ENCODE assay signal across 8 cellular contexts in genomic region chr4:17809667-17810066, GRCh38. TPM values are rescaled to one million over a fixed set of nuclear protein-coding genes. Genes with fewer than 3 reads are reported as not detected.
DNase-seq lines count a peak whose midpoint lies in the region; ATAC-seq and TF ChIP-seq lines count a peak whose summit lies in the region.

No MANE protein-coding gene starts in this region.

- peaks cover 67% of the 10 kb centered on the region for H3K4me1 ChIP-seq in CD4-positive, alpha-beta memory T cell (ENCODE audit: insufficient read depth, low read length)
- H3K4me1 ChIP-seq in OCI-LY3 (ENCODE audit: low read length) (peaks cover 26% of the 10 kb centered on the region), endocrine pancreas (ENCODE audit: control insufficient read depth, insufficient read depth, low read length) (peaks cover 17% of the 10 kb centered on the region), neuronal stem cell (ENCODE audit: control insufficient read depth in 2 of 2, insufficient read depth in 1 of 2, low read depth in 1 of 2, low read length in 2 of 2) (peaks cover 0 to 16% of the 10 kb centered on the region in 2 donors)

- no peak overlapping the region for H3K14ac ChIP-seq in neuronal stem cell (ENCODE audit: low read length)

- H3K4me2 ChIP-seq in OCI-LY3 (ENCODE audit: low read length) (peak overlapping the region; percentile 93), neuronal stem cell (ENCODE audit: insufficient read depth, low read length, poor library complexity, severe bottlenecking) (peak overlapping the region; percentile 89)

- peaks cover 9 to 25% of the 10 kb centered on the region in 2 donors for H3K36me3 Mint-ChIP-seq in CD4-positive, alpha-beta memory T cell

- peaks cover 47 to 75% (median 60%) of the 10 kb centered on the region in 4 donors for H3K4me1 Mint-ChIP-seq in CD4-positive, alpha-beta memory T cell

- no peak overlapping the region for H2BK5ac ChIP-seq in neuronal stem cell (ENCODE audit: low read length)

- peaks cover 52% of the 10 kb centered on the region for H4K20me1 ChIP-seq in OCI-LY3 (ENCODE audit: insufficient read depth, low read length)

- peak in 4 of 5 donors; percentile 5 to 41 (median 16) for DNase-seq in CD4-positive, alpha-beta memory T cell
- DNase-seq in neuronal stem cell (ENCODE audit: low spot score) (no peak), sciatic nerve (ENCODE audit: low spot score) (no peak), HK-2 (ENCODE audit: unreplicated experiment) (no peak), C1 segment of cervical spinal cord (lab: John Stamatoyannopoulos, UW) (no peak)
- DNase-seq in NK-92 treated with Interleukin-12 subunit alpha and Interleukin-12 subunit beta, amount 100 ng/mL, for 24 hours (lab: John Stamatoyannopoulos, UW): no peak

- peak overlapping the region; percentile 96 for H3K9ac ChIP-seq in OCI-LY3 (ENCODE audit: low read length)
- peak overlapping the region; percentile 75 for H3K9ac ChIP-seq in endocrine pancreas (ENCODE audit: control insufficient read depth, insufficient read depth, low read length)
- no peak overlapping the region for H3K9ac ChIP-seq in neuronal stem cell (ENCODE audit: low read depth, low read length, poor library complexity)

- no peaks in the 10 kb centered on the region for H3K9me3 ChIP-seq in CD4-positive, alpha-beta memory T cell (ENCODE audit: control insufficient read depth in 1 of 2, low read length in 2 of 2)
- H3K9me3 ChIP-seq in OCI-LY3 (ENCODE audit: insufficient read depth, low read length) (no peaks in the 10 kb centered on the region), endocrine pancreas (ENCODE audit: control insufficient read depth, low read length) (no peaks in the 10 kb centered on the region), neuronal stem cell (replicated peaks in 1 of 2; ENCODE audit: control insufficient read depth in 2 of 2, insufficient read depth in 1 of 2, low read depth in 1 of 2, low read length in 2 of 2) (no peaks in the 10 kb centered on the region)

- H4K8ac ChIP-seq in neuronal stem cell (ENCODE audit: low read depth, low read length): no peak overlapping the region

- peaks cover 0 to 3% (median 0%) of the 10 kb centered on the region in 8 donors for H3K9me3 Mint-ChIP-seq in CD4-positive, alpha-beta memory T cell

- H3K27ac ChIP-seq in CD4-positive, alpha-beta memory T cell (ENCODE audit: low read depth, low read length): peak overlapping the region; percentile 97
- peak overlapping the region; percentile 80 for H3K27ac ChIP-seq in OCI-LY3 (ENCODE audit: low read length)
- no peak overlapping the region for H3K27ac ChIP-seq in neuronal stem cell (replicated peaks; ENCODE audit: low read length)

- CTCF ChIA-PET in CD4-positive, alpha-beta memory T cell (lab: Charles Lee; ENCODE audit: partially characterized antibody): interaction anchor here (0.6 to 6.8 kb wide), 7 partner anchors 12 to 786 kb away, joined by 3 to 57 read pairs (median 6); partner anchors contain the start of gene MED28

- H3K23ac ChIP-seq in neuronal stem cell (ENCODE audit: low read depth, low read length, poor library complexity): no peak overlapping the region

- H4K91ac ChIP-seq in neuronal stem cell (ENCODE audit: low read depth, low read length, poor library complexity): no peak overlapping the region

- peak overlapping the region; percentile 74 to 97 for H3K4me3 ChIP-seq in CD4-positive, alpha-beta memory T cell (ENCODE audit: low read length in 2 of 2)
- H3K4me3 ChIP-seq in OCI-LY3 (ENCODE audit: low read length): peak overlapping the region; percentile 96
- H3K4me3 ChIP-seq in endocrine pancreas (ENCODE audit: control insufficient read depth, insufficient read depth, low read length): peak overlapping the region; percentile 93
- H3K4me3 ChIP-seq in neuronal stem cell (ENCODE audit: low read length in 2 of 2): peak overlapping the region; percentile 88 to 91

- H3K79me2 ChIP-seq in OCI-LY3 (ENCODE audit: low read length): peaks cover 98% of the 10 kb centered on the region

- H3K4me3 Mint-ChIP-seq in CD4-positive, alpha-beta memory T cell: peak overlapping the region; percentile 96 to 100 (median 98)

- H3K18ac ChIP-seq in neuronal stem cell (ENCODE audit: low read length): no peak overlapping the region

- no CpG with 5 or more reads among the region's 7 CpGs for WGBS in neuronal stem cell (ENCODE audit: extremely low coverage in 2 of 2, insufficient read length in 2 of 2, insufficient replicate concordance in 1 of 2), 2 donors

- no peak for TF ChIP-seq CTCF in OCI-LY3 (IDR thresholded peaks at IDR 0.05; ENCODE audit: low read depth, low read length)

- H2BK120ac ChIP-seq in neuronal stem cell (ENCODE audit: low read depth, low read length): no peak overlapping the region

- H2BK12ac ChIP-seq in neuronal stem cell (ENCODE audit: low read length): no peak overlapping the region

- no peak overlapping the region for H2AFZ ChIP-seq in OCI-LY3 (ENCODE audit: low read depth, low read length)
- H2AFZ ChIP-seq in neuronal stem cell (ENCODE audit: low read length): no peak overlapping the region

- no peaks in the 10 kb centered on the region for H3K27me3 Mint-ChIP-seq in CD4-positive, alpha-beta memory T cell

- H3K27ac Mint-ChIP-seq in CD4-positive, alpha-beta memory T cell: peak overlapping the region; percentile 97 to 100 (median 99)

- H2AK5ac ChIP-seq in neuronal stem cell (ENCODE audit: low read depth, low read length): no peak overlapping the region

- ATAC-seq in sciatic nerve: no peak

- H3K27me3 ChIP-seq in CD4-positive, alpha-beta memory T cell (ENCODE audit: insufficient read depth, low read length): no peaks in the 10 kb centered on the region
- H3K27me3 ChIP-seq in OCI-LY3 (ENCODE audit: low read depth, low read length): no peaks in the 10 kb centered on the region
- H3K27me3 ChIP-seq in endocrine pancreas (ENCODE audit: control insufficient read depth, insufficient read depth, low read length): no peaks in the 10 kb centered on the region
- no peaks in the 10 kb centered on the region for H3K27me3 ChIP-seq in neuronal stem cell (ENCODE audit: control insufficient read depth in 3 of 3, insufficient read depth in 3 of 3, low read depth in 1 of 3, low read length in 3 of 3)

- H2BK15ac ChIP-seq in neuronal stem cell (ENCODE audit: low read length): no peak overlapping the region

- H3K4ac ChIP-seq in neuronal stem cell (ENCODE audit: low read length): no peak overlapping the region

- H3K79me1 ChIP-seq in neuronal stem cell (ENCODE audit: low read depth, low read length): no peaks in the 10 kb centered on the region

- intact Hi-C loops in CD4-positive, alpha-beta memory T cell (cut with micrococcal nuclease): loop anchor here (1.0 to 5.0 kb wide), 7 partner anchors 172 to 1582 kb away; partner anchors contain the start of genes LAP3, MED28 and TAPT1
- intact Hi-C loops in sciatic nerve (cut with DNase I): loop anchor here (10.0 kb wide), 1 partner anchor 785 kb away; no protein-coding TSS in a partner anchor

- POLR2A ChIA-PET in CD4-positive, alpha-beta memory T cell (lab: Charles Lee; ENCODE audit: partially characterized antibody): interaction anchor here (0.9 to 2.7 kb wide), 4 partner anchors 19 to 232 kb away, joined by 3 to 23 read pairs (median 7); partner anchors contain the start of genes LAP3 and MED28

- H3K36me3 ChIP-seq in CD4-positive, alpha-beta memory T cell (ENCODE audit: insufficient read depth, low read length): peaks cover 9% of the 10 kb centered on the region
- H3K36me3 ChIP-seq in OCI-LY3 (replicated peaks; ENCODE audit: low read depth, low read length) (peaks cover 43% of the 10 kb centered on the region), endocrine pancreas (ENCODE audit: control insufficient read depth, insufficient read depth, low read length) (no peaks in the 10 kb centered on the region), neuronal stem cell (replicated peaks in 1 of 2; ENCODE audit: control insufficient read depth in 2 of 2, insufficient read depth in 2 of 2, low read length in 2 of 2) (peaks cover 0 to 73% of the 10 kb centered on the region in 2 donors)

RNA-seq across cellular contexts. Expression of gene DCAF16, which starts 0.9 kb away (rescaled TPM):
- 10 to 100 TPM; 74.7 to 74.9 TPM for total RNA-seq in CD4-positive, alpha-beta memory T cell
- 10 to 100 TPM; 13.4 to 20.2 TPM for polyA plus RNA-seq in CD4-positive, alpha-beta memory T cell
- polyA plus RNA-seq in neuronal stem cell (2013, experiment 1 of 2): 36.8 TPM
- polyA plus RNA-seq in neuronal stem cell (2013, experiment 2 of 2): 37.1 TPM
- total RNA-seq in sciatic nerve: 47.7 TPM

RNA-seq across cellular contexts. Expression of gene NCAPG, which starts 1.1 kb away (rescaled TPM):
- under 1 TPM; 0.20 to 0.83 TPM for total RNA-seq in CD4-positive, alpha-beta memory T cell
- under 1 TPM in 1 of 2 donors, not detected in 1; 0.37 TPM for polyA plus RNA-seq in CD4-positive, alpha-beta memory T cell
- 46.3 TPM for polyA plus RNA-seq in neuronal stem cell (2013, experiment 1 of 2)
- 46.6 TPM for polyA plus RNA-seq in neuronal stem cell (2013, experiment 2 of 2)
- 0.49 TPM for total RNA-seq in sciatic nerve

RNA-seq across cellular contexts. Expression of gene FAM184B, which starts 28.2 kb away (rescaled TPM):
- not detected for total RNA-seq in CD4-positive, alpha-beta memory T cell
- polyA plus RNA-seq in CD4-positive, alpha-beta memory T cell: not detected
- 0.01 TPM for polyA plus RNA-seq in neuronal stem cell (2013, experiment 1 of 2)
- 0.01 TPM for polyA plus RNA-seq in neuronal stem cell (2013, experiment 2 of 2)
- not detected for total RNA-seq in sciatic nerve

Comparison
In these comparisons a context has a peak if more than half of its experiments do, and no peak if none do; other contexts are left out.
1. DNase-seq: peak in CD4-positive, alpha-beta memory T cell (4 of 5); none in neuronal stem cell (single experiment), sciatic nerve (single experiment), NK-92 treated with Interleukin-12 subunit alpha and Interleukin-12 subunit beta, amount 100 ng/mL, for 24 hours (single experiment), HK-2 (single experiment) and C1 segment of cervical spinal cord (0 of 14).
2. Peak in every context shown above with its lines, with median percentiles within 50 percentile points of each other: H3K4me3 ChIP-seq.